Comparison of ENCODE assay signal across 1 cellular context in the genomic region with DNA sequence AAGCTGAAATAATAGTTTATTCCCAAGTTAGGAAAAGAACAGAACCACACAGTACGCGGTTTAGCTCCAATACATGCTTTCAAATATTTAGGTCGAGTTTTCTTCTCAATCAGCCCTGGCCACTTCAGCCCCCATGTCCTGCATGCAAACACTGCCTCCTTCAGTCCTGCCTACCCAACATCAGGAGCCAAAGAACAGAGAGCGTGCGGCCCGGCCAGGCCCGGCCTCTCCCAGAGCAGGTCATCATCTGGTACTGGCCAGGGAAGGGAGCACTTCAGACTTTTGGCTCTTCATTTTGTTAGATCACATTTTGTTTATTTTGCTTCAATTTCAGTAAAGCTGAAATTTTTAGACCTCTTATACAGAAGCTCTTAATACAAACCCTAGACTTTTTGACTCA.
TF ChIP-seq lines count a peak whose summit lies in the region.

No MANE protein-coding gene starts in this region.

TF ChIP-seq in HCT116, 20 proteins besides CTCF, POLR2A, EP300 and RAD21:
- no peak for TF ChIP-seq FOSL1 (IDR thresholded peaks at IDR 0.05; ENCODE audit: low read depth)
- no peak for TF ChIP-seq SP1 (IDR thresholded peaks at IDR 0.05; ENCODE audit: low read depth)
- no peak for TF ChIP-seq ELF1 (IDR thresholded peaks at IDR 0.05; ENCODE audit: borderline replicate concordance, low read depth)
